Comparison of ENCODE assay signal across 13 cellular contexts in genomic region chr4:68451246-68452211, GRCh38. TPM values are rescaled to one million over a fixed set of nuclear protein-coding genes. Genes with fewer than 3 reads are reported as not detected.
DNase-seq lines count a peak whose midpoint lies in the region; ATAC-seq, FAIRE-seq and TF ChIP-seq lines count a peak whose summit lies in the region.
"Had no signal": no experiment of that assay in that cellular context is flagged by ENCODE, and none has a peak within 500 bp of the region (broad histone marks: within the 10 kb centered on the region; RNA-seq: fewer than 3 reads in every experiment).

No MANE protein-coding gene starts in this region.

- H3K27me3 Mint-ChIP-seq in glutamatergic neuron (ENCODE audit: unreplicated experiment) = no peaks in the 10 kb centered on the region

- intact Hi-C loops in heart left ventricle (cut with DNase I) = no loop called here

- ATAC-seq in GM18499 (IDR thresholded peaks at IDR 0.05; ENCODE audit: insufficient read depth, unreplicated experiment) (peak; percentile 84), GM21576 (IDR thresholded peaks at IDR 0.05; ENCODE audit: unreplicated experiment) (peak; percentile 87), HG03469 (IDR thresholded peaks at IDR 0.05; ENCODE audit: unreplicated experiment) (peak; percentile 94), heart left ventricle (no peak)

- H3K9me3 ChIP-seq in heart left ventricle = no peaks in the 10 kb centered on the region
- H3K9me3 ChIP-seq in small intestine (ENCODE audit: control insufficient read depth, low read depth) = no peaks in the 10 kb centered on the region
- H3K9me3 ChIP-seq: thoracic aorta had no signal

- no peak overlapping the region for H3K4me3 ChIP-seq in epithelial cell of proximal tubule (ENCODE audit: low read depth, low read length)
- no peak overlapping the region for H3K4me3 ChIP-seq in heart left ventricle
- H3K4me3 ChIP-seq in small intestine (ENCODE audit: low read depth in 1 of 2, low read length in 2 of 2) = no peak overlapping the region
- H3K4me3 ChIP-seq: thoracic aorta had no signal

- H3K4me3 Mint-ChIP-seq in glutamatergic neuron (ENCODE audit: unreplicated experiment) = no peak overlapping the region

- no peak for TF ChIP-seq CTCF in epithelial cell of proximal tubule (conservative IDR thresholded peaks at IDR 0.05; ENCODE audit: low read depth, low read length)
- no peak for TF ChIP-seq CTCF in glutamatergic neuron (IDR thresholded peaks at IDR 0.05; ENCODE audit: partially characterized antibody, unreplicated experiment)
- TF ChIP-seq CTCF in heart left ventricle (IDR thresholded peaks at IDR 0.05) = no peak

- H3K4me1 Mint-ChIP-seq in glutamatergic neuron (ENCODE audit: low read depth, unreplicated experiment) = no peaks in the 10 kb centered on the region

- TF ChIP-seq POLR2A in heart left ventricle (IDR thresholded peaks at IDR 0.05) = no peak

- DNase-seq in epithelial cell of proximal tubule (ENCODE audit: low read depth) = peak; percentile 15
- DNase-seq in glutamatergic neuron = no peak
- no peak for DNase-seq in NCI-H82 treated with DMSO at 0.1 percent for 48 hours (lab: John Stamatoyannopoulos, UW; ENCODE audit: unreplicated experiment)
- no peak for DNase-seq in heart left ventricle
- no peak for DNase-seq in small intestine
- DNase-seq: DND-41, T1000 had no signal

- H3K9me3 Mint-ChIP-seq in glutamatergic neuron (ENCODE audit: unreplicated experiment) = no peaks in the 10 kb centered on the region

- FAIRE-seq in small intestine (lab: Jason Lieb, UNC) = no peak

- H3K27me3 ChIP-seq in heart left ventricle (no peaks in the 10 kb centered on the region), small intestine (ENCODE audit: control insufficient read depth in 2 of 2, insufficient read depth in 2 of 2, low read length in 2 of 2) (no peaks in the 10 kb centered on the region)

- H3K36me3 Mint-ChIP-seq in glutamatergic neuron (ENCODE audit: unreplicated experiment) = no peaks in the 10 kb centered on the region

- no peak overlapping the region for H3K27ac Mint-ChIP-seq in glutamatergic neuron (ENCODE audit: unreplicated experiment)

- H3K27ac ChIP-seq in heart left ventricle (no peak overlapping the region), small intestine (ENCODE audit: low read depth in 1 of 2, low read length in 1 of 2) (no peak overlapping the region)
- H3K27ac ChIP-seq: KMS-11, thoracic aorta had no signal

- H3K4me1 ChIP-seq in heart left ventricle (no peaks in the 10 kb centered on the region), small intestine (ENCODE audit: control insufficient read depth in 2 of 2, insufficient read depth in 1 of 2, low read depth in 1 of 2, low read length in 1 of 2) (no peaks in the 10 kb centered on the region)

- H3K36me3 ChIP-seq in heart left ventricle (no peaks in the 10 kb centered on the region), small intestine (ENCODE audit: control insufficient read depth in 2 of 2, insufficient read depth in 2 of 2, low read length in 2 of 2) (no peaks in the 10 kb centered on the region)
- H3K36me3 ChIP-seq: thoracic aorta had no signal

RNA-seq across cellular contexts. Expression of gene TMPRSS11E, which starts 4.3 kb away (rescaled TPM):
- 0.17 and 1.1 TPM in 2 replicates for total RNA-seq in epithelial cell of proximal tubule
- total RNA-seq in glutamatergic neuron (ENCODE audit: unreplicated experiment) = not detected
- not detected for total RNA-seq in heart left ventricle
- not detected for polyA plus RNA-seq in heart left ventricle
- polyA plus RNA-seq in small intestine = under 1 TPM in 2 of 3 donors, not detected in 1; 0.10 to 0.27 TPM
- total RNA-seq: dermis microvascular lymphatic vessel endothelial cell, thoracic aorta had no signal

Comparison
In these comparisons a context has a peak if more than half of its experiments do, and no peak if none do; other contexts are left out.
1. ATAC-seq: peak in GM18499 (single experiment), GM21576 (single experiment) and HG03469 (single experiment); none in heart left ventricle (0 of 4).